In the genomic region with DNA sequence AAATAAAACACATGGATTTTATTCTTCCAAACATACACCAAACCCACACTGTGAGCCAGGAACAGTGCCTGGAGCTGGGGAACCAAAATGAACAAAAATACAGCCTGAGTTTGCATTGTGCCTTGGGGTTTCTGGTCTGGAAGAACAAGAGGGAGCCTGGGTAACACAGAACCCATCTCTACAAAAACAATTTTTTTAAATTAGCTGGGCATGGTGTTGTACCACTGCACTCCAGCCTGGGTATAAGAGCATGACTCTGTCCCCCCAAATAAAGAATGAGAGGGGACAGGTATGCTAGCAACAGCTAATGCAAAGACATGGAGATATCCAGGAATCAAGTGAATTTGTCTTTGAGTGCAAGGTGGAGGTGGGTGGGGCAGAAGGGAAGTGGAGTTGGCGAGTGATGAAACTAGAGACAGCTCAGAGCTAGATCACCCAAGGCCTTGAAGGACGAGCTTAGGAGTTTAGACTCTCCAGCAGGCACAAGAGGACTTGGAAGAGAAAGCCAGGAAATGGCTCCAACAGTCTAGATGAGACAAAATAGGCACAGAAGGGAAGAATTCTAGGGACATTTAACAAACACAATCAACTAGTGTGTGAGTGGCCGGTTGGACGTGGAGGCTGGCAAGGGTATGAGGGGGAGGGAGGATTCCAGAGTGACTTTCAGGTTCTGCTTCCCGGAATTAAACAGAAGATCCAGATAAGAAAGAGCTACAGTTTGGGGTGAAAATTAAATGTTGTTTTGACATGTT, we compare ENCODE assay signal across 9 cellular contexts. TPM values are rescaled to one million over a fixed set of nuclear protein-coding genes. Genes with fewer than 3 reads are reported as not detected.
DNase-seq lines count a peak whose midpoint lies in the region; ATAC-seq and TF ChIP-seq lines count a peak whose summit lies in the region.
"Had no signal": no experiment of that assay in that cellular context is flagged by ENCODE, and none has a peak within 500 bp of the region (broad histone marks: within the 10 kb centered on the region; RNA-seq: fewer than 3 reads in every experiment).

No MANE protein-coding gene starts in this region.

- ATAC-seq in omental fat pad (ENCODE audit: low FRiP score) (peak; percentile 78), HG03025 (IDR thresholded peaks at IDR 0.05; ENCODE audit: low FRiP score, unreplicated experiment) (no peak)

- in situ Hi-C loops in GM13976 (cut with MboI; ENCODE audit: low sequenced_read_pairs, unreplicated experiment), result no loop called here

- TF ChIP-seq CTCF in OCI-LY7 (conservative IDR thresholded peaks at IDR 0.05; ENCODE audit: low read length), result no peak
- TF ChIP-seq CTCF in omental fat pad (IDR thresholded peaks at IDR 0.05), result no peak
- TF ChIP-seq CTCF in GM13976 (IDR thresholded peaks at IDR 0.05; ENCODE audit: borderline replicate concordance, control extremely low read depth, extremely low read depth, insufficient read depth, missing control alignments), result no peak

- peaks cover 94% of the 10 kb centered on the region for H3K4me1 ChIP-seq in OCI-LY7 (ENCODE audit: insufficient read depth, low read length, poor library complexity, severe bottlenecking)

- H2AFZ ChIP-seq in OCI-LY7 (ENCODE audit: low read length), result no peak overlapping the region; the same call in 1 of the 2 replicates

- no peaks in the 10 kb centered on the region for H3K9me2 ChIP-seq in OCI-LY7 (ENCODE audit: insufficient read depth, low read length)

- no TSS peak for BruUV-seq in OCI-LY7 (replicated peaks; lab: Mats Ljungman, UMichigan)

- peaks cover 44% of the 10 kb centered on the region for H3K36me3 ChIP-seq in OCI-LY7 (ENCODE audit: insufficient read depth, low read length)

- peak; percentile 60 for DNase-seq in Daoy (ENCODE audit: low read depth)
- DNase-seq in OCI-LY7 (ENCODE audit: low spot score), result peak; percentile 48
- peak; percentile 34 for DNase-seq in dermis blood vessel endothelial cell
- no peak for DNase-seq in omental fat pad (ENCODE audit: low spot score)
- DNase-seq in GM13976 (ENCODE audit: low spot score), result no peak
- DNase-seq in NCI-H1930 (lab: John Stamatoyannopoulos, UW), result no peak
- no peak for DNase-seq in erythroblast (lab: John Stamatoyannopoulos, UW)

- H3K79me2 ChIP-seq in OCI-LY7 (ENCODE audit: insufficient read depth, low read depth, low read length), result peaks cover 100% of the 10 kb centered on the region

- peak overlapping the region; percentile 74 for H3K4me2 ChIP-seq in OCI-LY7 (ENCODE audit: low read length)

- CTCF ChIA-PET in OCI-LY7 (lab: Charles Lee; ENCODE audit: unreplicated experiment), result interaction anchor here (1.3 kb wide), 1 partner anchor 34 kb away, joined by 5 read pairs; no protein-coding TSS in a partner anchor

- POLR2A ChIA-PET in OCI-LY7 (lab: Charles Lee), result interaction anchor here (0.6 to 6.8 kb wide), 15 partner anchors 9 to 271 kb away, joined by 3 to 42 read pairs (median 5); no protein-coding TSS in a partner anchor

- H3K4me3 ChIP-seq in OCI-LY7 (ENCODE audit: low read depth, low read length, poor library complexity, severe bottlenecking), result peak overlapping the region; percentile 47
- H3K4me3 ChIP-seq: lung had no signal

- H3K27ac ChIP-seq in OCI-LY7 (ENCODE audit: low read depth, low read length, poor library complexity, severe bottlenecking), result peak overlapping the region; percentile 96

- no peak for TF ChIP-seq POLR2A in erythroblast (IDR thresholded peaks at IDR 0.05; ENCODE audit: low read length)

- no peaks in the 10 kb centered on the region for H4K20me1 ChIP-seq in OCI-LY7 (ENCODE audit: insufficient read depth, low read length)

- intact Hi-C loops in OCI-LY7 (cut with micrococcal nuclease; ENCODE audit: unreplicated experiment), result loop anchor here (2.0 kb wide), 1 partner anchor 43 kb away; no protein-coding TSS in a partner anchor

- H3K9me3 ChIP-seq in OCI-LY7 (ENCODE audit: low read length), result no peaks in the 10 kb centered on the region

RNA-seq across cellular contexts. Expression of a gene that starts 47.4 kb away (rescaled TPM):
- 15.8 and 18.2 TPM in 2 replicates for total RNA-seq in Daoy (2014; rRNA removed; shearing (Covaris generic))
- 93.3 and 117 TPM in 2 replicates for total RNA-seq in OCI-LY7 (2014; rRNA removed; shearing (Covaris generic))
- 164 and 168 TPM in 2 replicates for total RNA-seq in OCI-LY7 (2022)
- 49.5 and 82.3 TPM in 2 replicates for total RNA-seq in dermis blood vessel endothelial cell
- 10 to 100 TPM; 38.7 to 53.4 (median 45.9) TPM for total RNA-seq in omental fat pad

RNA-seq across cellular contexts. Expression of a gene that starts 58.1 kb away (rescaled TPM):
- total RNA-seq in Daoy (2014; rRNA removed; shearing (Covaris generic)), result 16.6 and 19.9 TPM in 2 replicates
- total RNA-seq in OCI-LY7 (2014; rRNA removed; shearing (Covaris generic)), result 8.7 and 10.4 TPM in 2 replicates
- total RNA-seq in OCI-LY7 (2022) (24.3 and 28.8 TPM in 2 replicates), dermis blood vessel endothelial cell (29.3 and 167 TPM in 2 replicates), omental fat pad (10 to 100 TPM; 17.5 to 24.1 (median 20.0) TPM)

Comparison
In these comparisons a context has a peak if more than half of its experiments do, and no peak if none do; other contexts are left out.
1. DNase-seq: peak in Daoy (single experiment), OCI-LY7 (single experiment) and dermis blood vessel endothelial cell (single experiment); none in omental fat pad (single experiment), GM13976 (single experiment), NCI-H1930 (0 of 2) and erythroblast (0 of 2).